In genomic region chr20:6178537-6178936, GRCh38 we compare ENCODE assay signal across 8 cellular contexts. TPM values are rescaled to one million over a fixed set of nuclear protein-coding genes. Genes with fewer than 3 reads are reported as not detected.
DNase-seq lines count a peak whose midpoint lies in the region; ATAC-seq, FAIRE-seq and TF ChIP-seq lines count a peak whose summit lies in the region.

No MANE protein-coding gene starts in this region.

- intact Hi-C loops in GM12878 (cut with micrococcal nuclease; ENCODE audit: unreplicated experiment) (loop anchor here (5.0 kb wide), 1 partner anchor 644 kb away; no protein-coding TSS in a partner anchor), gastrocnemius medialis (cut with DNase I; ENCODE audit: low total_unique reads) (no loop called here)

- TF ChIP-seq POLR2A in GM12878 (IDR thresholded peaks at IDR 0.05; ENCODE audit: low read depth, low read length) (no peak), gastrocnemius medialis (IDR thresholded peaks at IDR 0.05) (no peak)

- TF ChIP-seq EP300 in GM12878 (IDR thresholded peaks at IDR 0.05; ENCODE audit: borderline replicate concordance in 1 of 2, control insufficient read depth in 1 of 2, low read depth in 2 of 2, low read length in 2 of 2), result no peak

- H3K9ac ChIP-seq in GM12878 (ENCODE audit: control insufficient read depth, insufficient read depth, low read length), result no peak overlapping the region

- no peak overlapping the region for H2AFZ ChIP-seq in GM12878 (ENCODE audit: control insufficient read depth, low read depth, low read length)

- H3K36me3 ChIP-seq in GM12878 (ENCODE audit: control insufficient read depth in 2 of 2, insufficient read depth in 2 of 2, low read length in 1 of 2), result no peaks in the 10 kb centered on the region
- no peaks in the 10 kb centered on the region for H3K36me3 ChIP-seq in gastrocnemius medialis

- CTCF ChIA-PET in GM12878 (lab: Yijun Ruan, JAX), result interaction anchor here (0.8 to 1.2 kb wide), 3 partner anchors 10 to 405 kb away, joined by 3 to 5 read pairs (median 3); no protein-coding TSS in a partner anchor

- no peak overlapping the region for H3K4me3 ChIP-seq in GM12864 (ENCODE audit: low read depth, low read length)
- no peak overlapping the region for H3K4me3 ChIP-seq in GM12878
- no peak overlapping the region for H3K4me3 ChIP-seq in gastrocnemius medialis

- BruUV-seq in GM12878 (replicated peaks; lab: Mats Ljungman, UMichigan), result no TSS peak

- POLR2A ChIA-PET in GM12878 (lab: Charles Lee), result no interaction called here

- SMC1A ChIA-PET in GM12878 (lab: Charles Lee; ENCODE audit: uncharacterized antibody, unreplicated experiment), result no interaction called here

- ATAC-seq in GM12878 (no peak), HG03469 (IDR thresholded peaks at IDR 0.05; ENCODE audit: unreplicated experiment) (no peak), gastrocnemius medialis (no peak), GM18511 (IDR thresholded peaks at IDR 0.05; ENCODE audit: unreplicated experiment) (no peak)

- H3K9me3 ChIP-seq in GM12878 (replicated peaks; ENCODE audit: control insufficient read depth, insufficient read depth, low read length) (no peaks in the 10 kb centered on the region), gastrocnemius medialis (no peaks in the 10 kb centered on the region)

- DNase-seq in GM12864 (ENCODE audit: low read depth), result no peak
- peak; percentile 8 to 83 (median 47) for DNase-seq in NCI-H1417 (lab: John Stamatoyannopoulos, UW)
- no peak for DNase-seq in GM12878 (ENCODE audit: low read depth, low spot score)
- peak; percentile 13 for DNase-seq in midbrain (lab: John Stamatoyannopoulos, UW)
- no peak for DNase-seq in amniotic stem cell (lab: John Stamatoyannopoulos, UW)
- DNase-seq in gastrocnemius medialis, result no peak

- no peaks in the 10 kb centered on the region for H3K79me2 ChIP-seq in GM12878 (ENCODE audit: control insufficient read depth, insufficient read depth, low read length)

- RAD21 ChIA-PET in GM12878 (lab: Charles Lee; ENCODE audit: unreplicated experiment), result no interaction called here

- no peaks in the 10 kb centered on the region for H3K27me3 ChIP-seq in GM12878 (replicated peaks in 1 of 2; ENCODE audit: control insufficient read depth in 2 of 2, insufficient read depth in 2 of 2, low read length in 1 of 2)
- no peaks in the 10 kb centered on the region for H3K27me3 ChIP-seq in gastrocnemius medialis

- in situ Hi-C loops in GM12878 (cut with MboI), result no loop called here
- in situ Hi-C loops in gastrocnemius medialis (cut with MboI; ENCODE audit: low sequenced_read_pairs in 4 of 4), result loop anchor here in 1 of 4 donors (25.0 kb wide), 1 partner anchor 109 kb away; no protein-coding TSS in a partner anchor

- H3K4me1 ChIP-seq in GM12878 (ENCODE audit: control insufficient read depth, insufficient read depth, low read length) (no peaks in the 10 kb centered on the region), gastrocnemius medialis (no peaks in the 10 kb centered on the region)

- no peaks in the 10 kb centered on the region for H4K20me1 ChIP-seq in GM12878 (ENCODE audit: control insufficient read depth, insufficient read depth)

- TF ChIP-seq RAD21 in GM12878 (IDR thresholded peaks at IDR 0.05; ENCODE audit: insufficient read depth, low read depth, low read length), result peak; percentile 36; the same call in 1 of the 2 replicates

- 13% methylated on average over 3 of the region's 3 CpGs for WGBS in GM12878 (ENCODE audit: insufficient coverage, insufficient replicate concordance, low lambda C conversion rate, missing lambda C conversion rate)

- H3K27ac ChIP-seq in GM12878 (ENCODE audit: control insufficient read depth, insufficient read depth) (no peak overlapping the region), gastrocnemius medialis (no peak overlapping the region)

- no peak for FAIRE-seq in GM12878 (lab: Jason Lieb, UNC)

- TF ChIP-seq CTCF in GM12864 (IDR thresholded peaks at IDR 0.05; ENCODE audit: low read depth, low read length, missing control alignments) (peak; percentile 23), GM12878 (IDR thresholded peaks at IDR 0.05 in 2 of 3, conservative IDR thresholded peaks at IDR 0.05 in 1 of 3; ENCODE audit: control insufficient read depth in 2 of 3, extremely low read depth in 1 of 3, insufficient read depth in 1 of 3, low read depth in 3 of 3, low read length in 3 of 3) (peak in 1 of 3 experiments; percentile 43; a peak in 1 of 6 replicates), gastrocnemius medialis (IDR thresholded peaks at IDR 0.05 in 4 of 5, conservative IDR thresholded peaks at IDR 0.05 in 1 of 5) (no peak)

- no peak overlapping the region for H3K4me2 ChIP-seq in GM12878 (ENCODE audit: control insufficient read depth, insufficient read depth)

TF ChIP-seq in GM12878, 131 proteins besides CTCF, POLR2A, EP300 and RAD21:
- TF ChIP-seq POU2F2 (IDR thresholded peaks at IDR 0.05; ENCODE audit: borderline replicate concordance, low read depth, low read length), result no peak
- TF ChIP-seq SMC3 (IDR thresholded peaks at IDR 0.05; ENCODE audit: borderline replicate concordance, low read length), result peak; percentile 27; the same call in 1 of the 2 replicates

RNA-seq across cellular contexts. Expression of gene FERMT1, which starts 55.7 kb away (rescaled TPM):
- 1.0 and 2.1 TPM in 2 replicates for total RNA-seq in GM12878 (2013; cell fraction: nucleolus; rRNA removed)
- total RNA-seq in GM12878 (2014; rRNA removed), result 0.62 and 0.82 TPM in 2 replicates
- 0.46 and 0.58 TPM in 2 replicates for total RNA-seq in GM12878 (2014; rRNA removed; fragmentation: Illumina TruSeq; extraction: Trizol)
- total RNA-seq in GM12878 (2021), result 0.66 and 0.74 TPM in 2 replicates
- polyA plus RNA-seq in GM12878 (2011; ENCODE audit: low read depth), result not detected
- 2.0 and 3.1 TPM in 2 replicates for polyA plus RNA-seq in GM12878 (2011; rRNA removed)
- polyA plus RNA-seq in GM12878 (2011; cell fraction: cytosol; rRNA removed), result 2.4 TPM in 2 replicates
- 2.0 TPM in 2 replicates for polyA plus RNA-seq in GM12878 (2011; cell fraction: nucleus; rRNA removed)
- 0.07 TPM in 1 of 2 replicates, not detected in the other for polyA plus RNA-seq in GM12878 (2012)
- polyA plus RNA-seq in GM12878 (2014; fragmentation: Illumina TruSeq; extraction: Trizol), result 0.46 and 0.72 TPM in 2 replicates
- under 1 TPM; 0.08 to 0.26 TPM for polyA plus RNA-seq in GM12878 (2014; fragmentation: Nextera tagmentation; extraction: Ambion mirVana)
- polyA plus RNA-seq in GM12878 (2014; rRNA removed), result 0.32 and 1.5 TPM in 2 replicates
- polyA plus RNA-seq in GM12878 (2016; fragmentation: Nextera tagmentation; extraction: Ambion mirVana), result under 1 TPM; 0.04 to 0.29 TPM
- polyA minus RNA-seq in GM12878 (2011; rRNA and poly(A)+ RNA removed), result 1.2 and 1.6 TPM in 2 replicates
- 1.5 and 2.3 TPM in 2 replicates for polyA minus RNA-seq in GM12878 (2011; cell fraction: cytosol; rRNA and poly(A)+ RNA removed)
- polyA minus RNA-seq in GM12878 (2011; cell fraction: nucleus; rRNA and poly(A)+ RNA removed), result 0.85 and 0.96 TPM in 2 replicates
- total RNA-seq in gastrocnemius medialis, result under 1 TPM in 2 of 4 donors, not detected in 2; 0.09 to 0.36 TPM

Comparison
In these comparisons a context has a peak if more than half of its experiments do, and no peak if none do; other contexts are left out.
1. DNase-seq: peak in NCI-H1417 (3 of 3) and midbrain (single experiment); none in GM12864 (single experiment), GM12878 (single experiment), amniotic stem cell (single experiment) and gastrocnemius medialis (0 of 2).